ENCODE assay signal across 1 cellular context in the genomic region with DNA sequence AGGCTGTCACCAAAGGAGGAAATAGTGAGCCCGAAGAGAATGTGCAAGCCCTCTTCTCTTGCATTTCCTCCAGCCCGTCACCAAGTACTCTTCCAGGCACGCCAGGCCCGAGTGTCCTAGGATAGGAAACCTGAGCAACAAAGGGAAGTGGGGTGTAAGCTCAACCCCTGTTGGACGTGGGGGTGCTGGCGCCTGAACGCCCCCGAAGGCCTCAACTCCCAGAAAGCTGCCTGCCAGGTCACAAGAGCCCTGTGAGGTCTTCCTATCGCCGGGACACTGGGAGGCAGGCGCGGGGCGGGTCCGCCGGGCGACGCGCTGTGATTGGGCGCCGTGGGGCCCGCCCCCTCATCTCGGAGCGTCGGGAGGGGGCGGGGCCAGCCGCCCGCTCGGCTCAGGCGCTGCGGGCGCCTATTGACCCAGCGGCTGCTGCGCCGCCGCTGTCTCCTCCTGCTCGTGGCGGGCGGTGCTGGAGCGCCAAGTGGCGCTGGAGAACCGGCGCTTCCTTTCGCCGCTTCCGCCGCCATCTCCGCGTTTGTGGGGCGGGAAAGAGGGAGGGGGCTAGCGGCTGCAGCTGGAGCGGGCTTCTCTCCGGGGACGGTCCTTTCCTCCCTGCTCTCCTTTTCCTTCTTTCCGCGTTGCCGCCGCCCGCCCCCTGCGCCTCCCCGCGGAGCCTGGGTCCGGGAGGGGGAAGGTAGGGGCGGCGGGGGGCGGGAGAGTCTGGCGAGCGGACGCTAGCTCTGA.
TF ChIP-seq lines count a peak whose summit lies in the region.

No MANE protein-coding gene starts in this region.

TF ChIP-seq in HepG2, 621 proteins besides CTCF, POLR2A, EP300 and RAD21 (continued from another document and continues in another):
- TF ChIP-seq, protein P1, sequence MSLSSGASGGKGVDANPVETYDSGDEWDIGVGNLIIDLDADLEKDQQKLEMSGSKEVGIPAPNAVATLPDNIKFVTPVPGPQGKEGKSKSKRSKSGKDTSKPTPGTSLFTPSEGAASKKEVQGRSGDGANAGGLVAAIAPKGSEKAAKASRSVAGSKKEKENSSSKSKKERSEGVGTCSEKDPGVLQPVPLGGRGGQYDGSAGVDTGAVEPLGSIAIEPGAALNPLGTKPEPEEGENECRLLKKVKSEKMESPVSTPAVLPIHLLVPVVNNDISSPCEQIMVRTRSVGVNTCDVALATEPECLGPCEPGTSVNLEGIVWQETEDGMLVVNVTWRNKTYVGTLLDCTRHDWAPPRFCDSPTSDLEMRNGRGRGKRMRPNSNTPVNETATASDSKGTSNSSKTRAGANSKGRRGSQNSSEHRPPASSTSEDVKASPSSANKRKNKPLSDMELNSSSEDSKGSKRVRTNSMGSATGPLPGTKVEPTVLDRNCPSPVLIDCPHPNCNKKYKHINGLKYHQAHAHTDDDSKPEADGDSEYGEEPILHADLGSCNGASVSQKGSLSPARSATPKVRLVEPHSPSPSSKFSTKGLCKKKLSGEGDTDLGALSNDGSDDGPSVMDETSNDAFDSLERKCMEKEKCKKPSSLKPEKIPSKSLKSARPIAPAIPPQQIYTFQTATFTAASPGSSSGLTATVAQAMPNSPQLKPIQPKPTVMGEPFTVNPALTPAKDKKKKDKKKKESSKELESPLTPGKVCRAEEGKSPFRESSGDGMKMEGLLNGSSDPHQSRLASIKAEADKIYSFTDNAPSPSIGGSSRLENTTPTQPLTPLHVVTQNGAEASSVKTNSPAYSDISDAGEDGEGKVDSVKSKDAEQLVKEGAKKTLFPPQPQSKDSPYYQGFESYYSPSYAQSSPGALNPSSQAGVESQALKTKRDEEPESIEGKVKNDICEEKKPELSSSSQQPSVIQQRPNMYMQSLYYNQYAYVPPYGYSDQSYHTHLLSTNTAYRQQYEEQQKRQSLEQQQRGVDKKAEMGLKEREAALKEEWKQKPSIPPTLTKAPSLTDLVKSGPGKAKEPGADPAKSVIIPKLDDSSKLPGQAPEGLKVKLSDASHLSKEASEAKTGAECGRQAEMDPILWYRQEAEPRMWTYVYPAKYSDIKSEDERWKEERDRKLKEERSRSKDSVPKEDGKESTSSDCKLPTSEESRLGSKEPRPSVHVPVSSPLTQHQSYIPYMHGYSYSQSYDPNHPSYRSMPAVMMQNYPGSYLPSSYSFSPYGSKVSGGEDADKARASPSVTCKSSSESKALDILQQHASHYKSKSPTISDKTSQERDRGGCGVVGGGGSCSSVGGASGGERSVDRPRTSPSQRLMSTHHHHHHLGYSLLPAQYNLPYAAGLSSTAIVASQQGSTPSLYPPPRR (CRISPR knock-in tag; IDR thresholded peaks at IDR 0.05; ENCODE audit: borderline replicate concordance): no peak
- no peak for TF ChIP-seq KLF15 (CRISPR knock-in tag; IDR thresholded peaks at IDR 0.05; ENCODE audit: borderline replicate concordance)
- peak; percentile 86 for TF ChIP-seq ZNF205 (CRISPR knock-in tag; IDR thresholded peaks at IDR 0.05)
- peak; percentile 33; the same call in 1 of the 2 replicates for TF ChIP-seq FOXO1 (CRISPR knock-in tag; IDR thresholded peaks at IDR 0.05)
- no peak for TF ChIP-seq ZNF550 (CRISPR knock-in tag; IDR thresholded peaks at IDR 0.05; ENCODE audit: borderline replicate concordance)
- TF ChIP-seq NFATC3 (CRISPR knock-in tag; IDR thresholded peaks at IDR 0.05): no peak
- TF ChIP-seq TAF15 (IDR thresholded peaks at IDR 0.05; ENCODE audit: low read depth, low read length, poor library complexity, severe bottlenecking): peak; percentile 57
- TF ChIP-seq, protein P2, sequence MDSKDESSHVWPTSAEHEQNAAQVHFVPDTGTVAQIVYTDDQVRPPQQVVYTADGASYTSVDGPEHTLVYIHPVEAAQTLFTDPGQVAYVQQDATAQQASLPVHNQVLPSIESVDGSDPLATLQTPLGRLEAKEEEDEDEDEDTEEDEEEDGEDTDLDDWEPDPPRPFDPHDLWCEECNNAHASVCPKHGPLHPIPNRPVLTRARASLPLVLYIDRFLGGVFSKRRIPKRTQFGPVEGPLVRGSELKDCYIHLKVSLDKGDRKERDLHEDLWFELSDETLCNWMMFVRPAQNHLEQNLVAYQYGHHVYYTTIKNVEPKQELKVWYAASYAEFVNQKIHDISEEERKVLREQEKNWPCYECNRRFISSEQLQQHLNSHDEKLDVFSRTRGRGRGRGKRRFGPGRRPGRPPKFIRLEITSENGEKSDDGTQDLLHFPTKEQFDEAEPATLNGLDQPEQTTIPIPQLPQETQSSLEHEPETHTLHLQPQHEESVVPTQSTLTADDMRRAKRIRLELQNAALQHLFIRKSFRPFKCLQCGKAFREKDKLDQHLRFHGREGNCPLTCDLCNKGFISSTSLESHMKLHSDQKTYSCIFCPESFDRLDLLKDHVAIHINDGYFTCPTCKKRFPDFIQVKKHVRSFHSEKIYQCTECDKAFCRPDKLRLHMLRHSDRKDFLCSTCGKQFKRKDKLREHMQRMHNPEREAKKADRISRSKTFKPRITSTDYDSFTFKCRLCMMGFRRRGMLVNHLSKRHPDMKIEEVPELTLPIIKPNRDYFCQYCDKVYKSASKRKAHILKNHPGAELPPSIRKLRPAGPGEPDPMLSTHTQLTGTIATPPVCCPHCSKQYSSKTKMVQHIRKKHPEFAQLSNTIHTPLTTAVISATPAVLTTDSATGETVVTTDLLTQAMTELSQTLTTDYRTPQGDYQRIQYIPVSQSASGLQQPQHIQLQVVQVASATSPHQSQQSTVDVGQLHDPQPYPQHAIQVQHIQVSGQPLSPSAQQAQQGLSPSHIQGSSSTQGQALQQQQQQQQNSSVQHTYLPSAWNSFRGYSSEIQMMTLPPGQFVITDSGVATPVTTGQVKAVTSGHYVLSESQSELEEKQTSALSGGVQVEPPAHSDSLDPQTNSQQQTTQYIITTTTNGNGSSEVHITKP (CRISPR knock-in tag; IDR thresholded peaks at IDR 0.05; ENCODE audit: low read depth): peak; percentile 39; the same call in 1 of the 2 replicates
- TF ChIP-seq ZNF879 (CRISPR knock-in tag; IDR thresholded peaks at IDR 0.05): no peak
- no peak for TF ChIP-seq KDM4B (CRISPR knock-in tag; IDR thresholded peaks at IDR 0.05)
- TF ChIP-seq THAP11 (CRISPR knock-in tag; IDR thresholded peaks at IDR 0.05): peak; percentile 44; the same call in 1 of the 2 replicates
- TF ChIP-seq ZFAT (CRISPR knock-in tag; conservative IDR thresholded peaks at IDR 0.05): no peak
- TF ChIP-seq ZNF775 (CRISPR knock-in tag; IDR thresholded peaks at IDR 0.05; ENCODE audit: borderline replicate concordance): no peak
- TF ChIP-seq ZNF317 (CRISPR knock-in tag; IDR thresholded peaks at IDR 0.05): peak; percentile 15; the same call in 1 of the 2 replicates
- TF ChIP-seq ZNF235 (CRISPR knock-in tag; IDR thresholded peaks at IDR 0.05; ENCODE audit: borderline replicate concordance): 0 out of 2 replicates have a peak, but pooled peaks have one; percentile 17
- TF ChIP-seq SOX13 (IDR thresholded peaks at IDR 0.05): no peak
- TF ChIP-seq SOX13 (CRISPR knock-in tag; conservative IDR thresholded peaks at IDR 0.05 in 1 of 2, IDR thresholded peaks at IDR 0.05 in 1 of 2): no peak
- no peak for TF ChIP-seq ZNF446 (CRISPR knock-in tag; IDR thresholded peaks at IDR 0.05)
- TF ChIP-seq ZNF781 (CRISPR knock-in tag; IDR thresholded peaks at IDR 0.05; ENCODE audit: borderline replicate concordance, not compliant biosample characterization): no peak
- TF ChIP-seq, protein P3, sequence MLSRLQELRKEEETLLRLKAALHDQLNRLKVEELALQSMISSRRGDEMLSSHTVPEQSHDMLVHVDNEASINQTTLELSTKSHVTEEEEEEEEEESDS (CRISPR knock-in tag; IDR thresholded peaks at IDR 0.05; ENCODE audit: borderline replicate concordance): no peak
- peak; percentile 82 for TF ChIP-seq ELF3 (CRISPR knock-in tag; IDR thresholded peaks at IDR 0.05)
- no peak; the same call in 1 of the 2 replicates for TF ChIP-seq NR2F6 (IDR thresholded peaks at IDR 0.05)
- TF ChIP-seq NR2F6 (CRISPR knock-in tag; IDR thresholded peaks at IDR 0.05): no peak
- peak; percentile 66 for TF ChIP-seq KDM2A (CRISPR knock-in tag; IDR thresholded peaks at IDR 0.05; ENCODE audit: borderline replicate concordance, low read depth)
- TF ChIP-seq NFRKB (IDR thresholded peaks at IDR 0.05): no peak
- no peak for TF ChIP-seq RCOR2 (CRISPR knock-in tag; IDR thresholded peaks at IDR 0.05)
- peak; percentile 35; the same call in 1 of the 2 replicates for TF ChIP-seq ZNF430 (CRISPR knock-in tag; IDR thresholded peaks at IDR 0.05)
- no peak for TF ChIP-seq IKZF1 (IDR thresholded peaks at IDR 0.05)
- TF ChIP-seq YEATS4 (CRISPR knock-in tag; IDR thresholded peaks at IDR 0.05; ENCODE audit: borderline replicate concordance): peak; percentile 79
- TF ChIP-seq ZNF431 (CRISPR knock-in tag; IDR thresholded peaks at IDR 0.05; ENCODE audit: borderline replicate concordance, low read depth): peak; percentile 72; the same call in 1 of the 2 replicates
- TF ChIP-seq ZNF33A (CRISPR knock-in tag; IDR thresholded peaks at IDR 0.05; ENCODE audit: borderline replicate concordance): peak; percentile 94; the same call in 1 of the 2 replicates
- peak; percentile 80 for TF ChIP-seq NFYB (CRISPR knock-in tag; IDR thresholded peaks at IDR 0.05)
- TF ChIP-seq GATA4 (IDR thresholded peaks at IDR 0.05; ENCODE audit: borderline replicate concordance, low read depth): peak; percentile 77; the same call in 1 of the 2 replicates
- TF ChIP-seq, protein P4, sequence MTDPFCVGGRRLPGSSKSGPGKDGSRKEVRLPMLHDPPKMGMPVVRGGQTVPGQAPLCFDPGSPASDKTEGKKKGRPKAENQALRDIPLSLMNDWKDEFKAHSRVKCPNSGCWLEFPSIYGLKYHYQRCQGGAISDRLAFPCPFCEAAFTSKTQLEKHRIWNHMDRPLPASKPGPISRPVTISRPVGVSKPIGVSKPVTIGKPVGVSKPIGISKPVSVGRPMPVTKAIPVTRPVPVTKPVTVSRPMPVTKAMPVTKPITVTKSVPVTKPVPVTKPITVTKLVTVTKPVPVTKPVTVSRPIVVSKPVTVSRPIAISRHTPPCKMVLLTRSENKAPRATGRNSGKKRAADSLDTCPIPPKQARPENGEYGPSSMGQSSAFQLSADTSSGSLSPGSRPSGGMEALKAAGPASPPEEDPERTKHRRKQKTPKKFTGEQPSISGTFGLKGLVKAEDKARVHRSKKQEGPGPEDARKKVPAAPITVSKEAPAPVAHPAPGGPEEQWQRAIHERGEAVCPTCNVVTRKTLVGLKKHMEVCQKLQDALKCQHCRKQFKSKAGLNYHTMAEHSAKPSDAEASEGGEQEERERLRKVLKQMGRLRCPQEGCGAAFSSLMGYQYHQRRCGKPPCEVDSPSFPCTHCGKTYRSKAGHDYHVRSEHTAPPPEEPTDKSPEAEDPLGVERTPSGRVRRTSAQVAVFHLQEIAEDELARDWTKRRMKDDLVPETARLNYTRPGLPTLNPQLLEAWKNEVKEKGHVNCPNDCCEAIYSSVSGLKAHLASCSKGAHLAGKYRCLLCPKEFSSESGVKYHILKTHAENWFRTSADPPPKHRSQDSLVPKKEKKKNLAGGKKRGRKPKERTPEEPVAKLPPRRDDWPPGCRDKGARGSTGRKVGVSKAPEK (CRISPR knock-in tag; IDR thresholded peaks at IDR 0.05; ENCODE audit: borderline replicate concordance): no peak
- no peak for TF ChIP-seq JARID2 (CRISPR knock-in tag; IDR thresholded peaks at IDR 0.05; ENCODE audit: insufficient replicate concordance)
- TF ChIP-seq HOXD1 (CRISPR knock-in tag; IDR thresholded peaks at IDR 0.05): peak; percentile 57; the same call in 1 of the 2 replicates
- no peak for TF ChIP-seq MZF1 (CRISPR knock-in tag; IDR thresholded peaks at IDR 0.05; ENCODE audit: borderline replicate concordance)
- no peak for TF ChIP-seq ZNF703 (CRISPR knock-in tag; IDR thresholded peaks at IDR 0.05; ENCODE audit: borderline replicate concordance)
- TF ChIP-seq, protein P5, sequence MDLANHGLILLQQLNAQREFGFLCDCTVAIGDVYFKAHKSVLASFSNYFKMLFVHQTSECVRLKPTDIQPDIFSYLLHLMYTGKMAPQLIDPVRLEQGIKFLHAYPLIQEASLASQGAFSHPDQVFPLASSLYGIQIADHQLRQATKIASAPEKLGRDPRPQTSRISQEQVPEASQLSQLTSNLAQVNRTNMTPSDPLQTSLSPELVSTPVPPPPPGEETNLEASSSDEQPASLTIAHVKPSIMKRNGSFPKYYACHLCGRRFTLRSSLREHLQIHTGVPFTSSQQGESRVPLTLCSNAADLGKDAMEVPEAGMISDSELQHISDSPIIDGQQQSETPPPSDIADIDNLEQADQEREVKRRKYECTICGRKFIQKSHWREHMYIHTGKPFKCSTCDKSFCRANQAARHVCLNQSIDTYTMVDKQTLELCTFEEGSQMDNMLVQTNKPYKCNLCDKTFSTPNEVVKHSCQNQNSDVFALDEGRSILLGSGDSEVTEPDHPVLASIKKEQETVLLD (CRISPR knock-in tag; IDR thresholded peaks at IDR 0.05; ENCODE audit: low read depth): no peak
- peak; percentile 36; the same call in 1 of the 2 replicates for TF ChIP-seq RFXAP (CRISPR knock-in tag; IDR thresholded peaks at IDR 0.05; ENCODE audit: borderline replicate concordance)
- no peak for TF ChIP-seq REPIN1 (CRISPR knock-in tag; IDR thresholded peaks at IDR 0.05; ENCODE audit: borderline replicate concordance, low read depth)
- TF ChIP-seq ZNF224 (CRISPR knock-in tag; IDR thresholded peaks at IDR 0.05): no peak
- TF ChIP-seq GTF2F1 (IDR thresholded peaks at IDR 0.05; ENCODE audit: low read length): no peak
- peak; percentile 57; the same call in 1 of the 2 replicates for TF ChIP-seq ELF4 (CRISPR knock-in tag; IDR thresholded peaks at IDR 0.05; ENCODE audit: borderline replicate concordance)
- 0 out of 2 replicates have a peak, but pooled peaks have one; percentile 38 for TF ChIP-seq U2AF2 (IDR thresholded peaks at IDR 0.05; ENCODE audit: low read depth, low read length)
- peak; percentile 47 for TF ChIP-seq HOXA3 (CRISPR knock-in tag; IDR thresholded peaks at IDR 0.05)
- peak; percentile 56 for TF ChIP-seq FOXA3 (CRISPR knock-in tag; IDR thresholded peaks at IDR 0.05)
- TF ChIP-seq ZNF230 (CRISPR knock-in tag; IDR thresholded peaks at IDR 0.05): no peak; the same call in 1 of the 2 replicates
- TF ChIP-seq ZNF629 (CRISPR knock-in tag; conservative IDR thresholded peaks at IDR 0.05): no peak; the same call in 1 of the 2 replicates
- TF ChIP-seq, protein P6, sequence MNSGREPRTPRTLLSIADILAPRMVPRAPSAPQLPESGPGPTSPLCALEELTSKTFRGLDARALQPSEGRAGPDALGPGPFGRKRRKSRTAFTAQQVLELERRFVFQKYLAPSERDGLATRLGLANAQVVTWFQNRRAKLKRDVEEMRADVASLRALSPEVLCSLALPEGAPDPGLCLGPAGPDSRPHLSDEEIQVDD (CRISPR knock-in tag; IDR thresholded peaks at IDR 0.05; ENCODE audit: borderline replicate concordance): no peak
- no peak for TF ChIP-seq SATB2 (CRISPR knock-in tag; IDR thresholded peaks at IDR 0.05)
- TF ChIP-seq ZNF614 (CRISPR knock-in tag; IDR thresholded peaks at IDR 0.05; ENCODE audit: borderline replicate concordance): peak; percentile 61; the same call in 1 of the 2 replicates
- TF ChIP-seq PRMT3 (CRISPR knock-in tag; IDR thresholded peaks at IDR 0.05; ENCODE audit: borderline replicate concordance, low read depth): no peak
